3 cellular contexts compared by ENCODE assay signal in the genomic region with DNA sequence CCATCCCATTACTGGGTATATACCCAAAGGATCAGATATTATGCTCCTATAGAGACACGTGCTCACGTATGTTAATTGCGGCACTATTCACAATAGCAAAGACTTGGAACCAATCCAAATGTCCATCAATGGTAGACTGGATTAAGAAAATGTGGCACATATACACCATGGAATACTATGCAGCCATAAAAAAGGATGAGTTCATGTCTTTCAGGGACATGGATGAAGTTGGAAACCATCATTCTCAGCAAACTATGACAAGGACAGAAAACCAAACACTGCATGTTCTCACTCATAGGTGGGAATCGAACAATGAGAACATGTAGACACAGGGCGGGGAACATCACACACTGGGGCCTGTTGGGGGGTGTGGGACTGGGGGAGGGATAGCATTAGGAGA.
DNase-seq lines count a peak whose midpoint lies in the region; ATAC-seq, FAIRE-seq and TF ChIP-seq lines count a peak whose summit lies in the region.
"Not testable (repeated sequence)": the region's sequence is repeated elsewhere in the genome, so short reads cannot be mapped to it uniquely, and the experiment has no call there.

No MANE protein-coding gene starts in this region.

- 95% methylated on average over 5 of the region's 5 CpGs for WGBS in K562 (ENCODE audit: insufficient coverage, low coverage, missing lambda C conversion rate)

- not testable (repeated sequence) for TF ChIP-seq EP300 in K562 (IDR thresholded peaks at IDR 0.05; ENCODE audit: low read length)

- H3K79me2 ChIP-seq in K562 (ENCODE audit: control insufficient read depth, insufficient read depth, low read length) = not testable (repeated sequence)

- DNase-seq in activated naive CD4-positive, alpha-beta T cell treated with anti-CD3 and anti-CD28 coated beads, Interleukin-2, amount 10 ng/mL, durations not matched to agents 7 days and 5 days; K562 (ENCODE audit: extremely low read depth in 1 of 4, low spot score in 3 of 4): not testable (repeated sequence)

- in situ Hi-C loops in K562 (cut with MboI) = not testable (repeated sequence)

- not testable (repeated sequence) for TF ChIP-seq CTCF in HEK293 (tag by site-specific recombination; IDR thresholded peaks at IDR 0.05); K562 (IDR thresholded peaks at IDR 0.05 in 2 of 3, conservative IDR thresholded peaks at IDR 0.05 in 1 of 3; ENCODE audit: insufficient read depth in 2 of 3, low read depth in 1 of 3, low read length in 3 of 3)

- not testable (repeated sequence) for H3K4me1 ChIP-seq in HEK293 (ENCODE audit: control insufficient read depth, insufficient read depth, low read length); K562 (replicated peaks in 1 of 2; ENCODE audit: control insufficient read depth in 2 of 2, insufficient read depth in 2 of 2, low read length in 2 of 2)

- intact Hi-C loops in K562 (cut with micrococcal nuclease) = not testable (repeated sequence)

- not testable (repeated sequence) for H3K4me2 ChIP-seq in K562 (ENCODE audit: insufficient read depth, low read length)

- not testable (repeated sequence) for FAIRE-seq in K562 (lab: Jason Lieb, UNC)

- not testable (repeated sequence) for H3K4me3 Mint-ChIP-seq in activated naive CD4-positive, alpha-beta T cell treated with anti-CD3 and anti-CD28 coated beads, Interleukin-2, amount 10 ng/mL, durations not matched to agents 7 days and 5 days

- H3K27ac ChIP-seq in HEK293 (ENCODE audit: extremely low read depth, low read depth, low read length); K562 (ENCODE audit: extremely low read depth, low read depth, low read length): not testable (repeated sequence)

- peaks cover 26% of the 10 kb centered on the region for H3K9me3 Mint-ChIP-seq in activated naive CD4-positive, alpha-beta T cell treated with anti-CD3 and anti-CD28 coated beads, Interleukin-2, amount 10 ng/mL, durations not matched to agents 7 days and 5 days

- not testable (repeated sequence) for H2AFZ ChIP-seq in K562 (ENCODE audit: low read depth, low read length)

- not testable (repeated sequence) for H3K9me1 ChIP-seq in K562 (ENCODE audit: control insufficient read depth, insufficient read depth, low read length)

- not testable (repeated sequence) for H3K36me3 ChIP-seq in HEK293 (ENCODE audit: control insufficient read depth in 2 of 2, insufficient read depth in 1 of 2, low read length in 2 of 2); K562 (ENCODE audit: control insufficient read depth, insufficient read depth, low read length)

- peak overlapping the region; percentile 35 for H3K27ac Mint-ChIP-seq in activated naive CD4-positive, alpha-beta T cell treated with anti-CD3 and anti-CD28 coated beads, Interleukin-2, amount 10 ng/mL, durations not matched to agents 7 days and 5 days

- not testable (repeated sequence) for TF ChIP-seq RAD21 in K562 (CRISPR knock-in tag; conservative IDR thresholded peaks at IDR 0.05 in 1 of 2, IDR thresholded peaks at IDR 0.05 in 1 of 2)

- POLR2A ChIA-PET in HEK293 (lab: Yijun Ruan, JAX); K562 (lab: Yijun Ruan, JAX): not testable (repeated sequence)

- not testable (repeated sequence) for H3K4me3 ChIP-seq in HEK293 (ENCODE audit: low read depth, low read length); K562

- H3K9ac ChIP-seq in K562 (ENCODE audit: insufficient read depth in 1 of 2, low read depth in 2 of 2, low read length in 2 of 2) = not testable (repeated sequence)

- H3K27me3 Mint-ChIP-seq in activated naive CD4-positive, alpha-beta T cell treated with anti-CD3 and anti-CD28 coated beads, Interleukin-2, amount 10 ng/mL, durations not matched to agents 7 days and 5 days = not testable (repeated sequence)

- not testable (repeated sequence) for BruUV-seq in K562 (replicated peaks; lab: Mats Ljungman, UMichigan)

- H3K4me1 Mint-ChIP-seq in activated naive CD4-positive, alpha-beta T cell treated with anti-CD3 and anti-CD28 coated beads, Interleukin-2, amount 10 ng/mL, durations not matched to agents 7 days and 5 days = not testable (repeated sequence)

- H3K9me3 ChIP-seq in HEK293 (ENCODE audit: control insufficient read depth, insufficient read depth, low read depth, low read length); K562 (replicated peaks; ENCODE audit: control insufficient read depth, insufficient read depth, low read depth, low read length): not testable (repeated sequence)

- not testable (repeated sequence) for H3K36me3 Mint-ChIP-seq in activated naive CD4-positive, alpha-beta T cell treated with anti-CD3 and anti-CD28 coated beads, Interleukin-2, amount 10 ng/mL, durations not matched to agents 7 days and 5 days

- not testable (repeated sequence) for H4K20me1 ChIP-seq in K562 (replicated peaks; ENCODE audit: control insufficient read depth, insufficient read depth, low read length)

- TF ChIP-seq POLR2A in K562 (conservative IDR thresholded peaks at IDR 0.05) = not testable (repeated sequence)

- not testable (repeated sequence) for H3K27me3 ChIP-seq in K562 (ENCODE audit: control insufficient read depth in 2 of 2, insufficient read depth in 2 of 2, low read length in 2 of 2)

- CTCF ChIA-PET in HEK293 (lab: Yijun Ruan, JAX); activated naive CD4-positive, alpha-beta T cell treated with anti-CD3 and anti-CD28 coated beads, Interleukin-2, amount 10 ng/mL, durations not matched to agents 7 days and 5 days (lab: Charles Lee); K562 (lab: Yijun Ruan, JAX; ENCODE audit: low intra/inter-chr PET ratio): not testable (repeated sequence)

- not testable (repeated sequence) for ATAC-seq in K562

TF ChIP-seq in HEK293, 187 proteins besides CTCF, POLR2A, EP300 and RAD21:
- peak; percentile 98 for TF ChIP-seq ZNF146 (tag by site-specific recombination; IDR thresholded peaks at IDR 0.05)
- TF ChIP-seq, protein P1, sequence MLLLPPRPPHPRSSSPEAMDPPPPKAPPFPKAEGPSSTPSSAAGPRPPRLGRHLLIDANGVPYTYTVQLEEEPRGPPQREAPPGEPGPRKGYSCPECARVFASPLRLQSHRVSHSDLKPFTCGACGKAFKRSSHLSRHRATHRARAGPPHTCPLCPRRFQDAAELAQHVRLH (tag by site-specific recombination; IDR thresholded peaks at IDR 0.05) = 0 out of 2 replicates have a peak, but pooled peaks have one; percentile 48

TF ChIP-seq in K562, 482 proteins besides CTCF, POLR2A, EP300 and RAD21:
- TF ChIP-seq KDM1A (IDR thresholded peaks at IDR 0.05) (peak in 1 of 2 experiments; percentile 22; a peak in 1 of 4 replicates), BCOR (IDR thresholded peaks at IDR 0.05) (peak; percentile 39; the same call in 1 of the 2 replicates), ZNF146 (CRISPR knock-in tag; IDR thresholded peaks at IDR 0.05; ENCODE audit: unreplicated experiment) (peak; percentile 88)
